In genomic region chr1:214552174-214552608, GRCh38 we compare ENCODE assay signal across 8 cellular contexts. TPM values are rescaled to one million over a fixed set of nuclear protein-coding genes. Genes with fewer than 3 reads are reported as not detected.
DNase-seq lines count a peak whose midpoint lies in the region; ATAC-seq and TF ChIP-seq lines count a peak whose summit lies in the region.

No MANE protein-coding gene starts in this region.

- H3K4me3 ChIP-seq in lower leg skin (ENCODE audit: low read depth, poor library complexity, severe bottlenecking) (peak overlapping the region; percentile 34), urinary bladder (ENCODE audit: low read depth, low read length) (peak overlapping the region; percentile 61)

- intact Hi-C loops in lower leg skin (cut with DNase I; ENCODE audit: low total_unique reads) = no loop called here

- H3K4me1 ChIP-seq in urinary bladder (ENCODE audit: insufficient read depth) = no peaks in the 10 kb centered on the region

- H3K27ac ChIP-seq in urinary bladder (ENCODE audit: low read depth) = peak overlapping the region; percentile 80

- no peak for TF ChIP-seq POLR2A in lower leg skin (IDR thresholded peaks at IDR 0.05)

- ATAC-seq in GM21619 (IDR thresholded peaks at IDR 0.05; ENCODE audit: unreplicated experiment) = no peak

- DNase-seq in NCI-H510A treated with DMSO at 0.1 percent for 48 hours (lab: John Stamatoyannopoulos, UW) = peak; percentile 43
- no peak for DNase-seq in NCI-H510A (lab: John Stamatoyannopoulos, UW)
- peak; percentile 21 for DNase-seq in NCI-H2227 (lab: John Stamatoyannopoulos, UW; ENCODE audit: unreplicated experiment)
- peak; percentile 90 for DNase-seq in dermis blood vessel endothelial cell
- peak; percentile 63 to 91 for DNase-seq in lower leg skin (ENCODE audit: low spot score in 2 of 2)
- DNase-seq in HUDEP-2 (lab: John Stamatoyannopoulos, UW; ENCODE audit: unreplicated experiment in 76 of 76) = no peak

- no peaks in the 10 kb centered on the region for H3K36me3 ChIP-seq in urinary bladder (ENCODE audit: insufficient read depth)

- WGBS in lower leg skin, 2 donors = 1 to 2% methylated on average over 14 to 15 of the region's 15 CpGs
- 1% methylated on average over 15 of the region's 15 CpGs for WGBS in urinary bladder

- TF ChIP-seq CTCF in lower leg skin (IDR thresholded peaks at IDR 0.05) = no peak

RNA-seq across cellular contexts. Expression of gene PTPN14, which starts 0.8 kb away (rescaled TPM):
- 73.3 and 127 TPM in 2 replicates for total RNA-seq in dermis blood vessel endothelial cell
- 100 to 1,000 TPM in 1 of 4 donors, 10 to 100 TPM in 3; 59.4 to 118 (median 66.1) TPM for total RNA-seq in lower leg skin
- total RNA-seq in urinary bladder = 39.2 TPM
- 9.0 TPM for polyA plus RNA-seq in urinary bladder

RNA-seq across cellular contexts. Expression of gene CENPF, which starts 50.8 kb away (rescaled TPM):
- total RNA-seq in dermis blood vessel endothelial cell (22.3 and 123 TPM in 2 replicates), lower leg skin (1 to 10 TPM; 2.5 to 7.0 (median 3.0) TPM), urinary bladder (46.2 TPM)
- 0.95 TPM for polyA plus RNA-seq in urinary bladder

Comparison
In these comparisons a context has a peak if more than half of its experiments do, and no peak if none do; other contexts are left out.
1. DNase-seq: peak in NCI-H510A treated with DMSO at 0.1 percent for 48 hours (single experiment), NCI-H2227 (single experiment), dermis blood vessel endothelial cell (single experiment) and lower leg skin (2 of 2); none in NCI-H510A (single experiment) and HUDEP-2 (0 of 76).